Comparison of ENCODE assay signal across 8 cellular contexts in genomic region chr2:178804791-178805190, GRCh38. TPM values are rescaled to one million over a fixed set of nuclear protein-coding genes. Genes with fewer than 3 reads are reported as not detected.
DNase-seq lines count a peak whose midpoint lies in the region; ATAC-seq and TF ChIP-seq lines count a peak whose summit lies in the region.

No MANE protein-coding gene starts in this region.

- intact Hi-C loops in PC-3 (cut with micrococcal nuclease) = no loop called here
- intact Hi-C loops in heart right ventricle (cut with DNase I) = loop anchor here in 4 of 10 donors (2.0 to 10.0 kb wide), 3 partner anchors 58 to 60 kb away; no protein-coding TSS in a partner anchor
- intact Hi-C loops in lower leg skin (cut with DNase I; ENCODE audit: low total_unique reads) = no loop called here

- H3K27me3 ChIP-seq in PC-3 (ENCODE audit: low read length) = no peaks in the 10 kb centered on the region
- H3K27me3 ChIP-seq in heart right ventricle = no peaks in the 10 kb centered on the region

- POLR2A ChIA-PET in PC-3 (lab: Charles Lee; ENCODE audit: unreplicated experiment) = no interaction called here

- no peak overlapping the region for H3K4me2 ChIP-seq in PC-3 (ENCODE audit: low read length)

- no peak for TF ChIP-seq POLR2A in lower leg skin (IDR thresholded peaks at IDR 0.05)

- 53 to 64% methylated on average over 3 of the region's 3 CpGs for whole genome bisulfite sequencing in heart right ventricle, 2 donors
- 49 to 70% methylated on average over 3 of the region's 3 CpGs for WGBS in lower leg skin, 2 donors

- H3K9ac ChIP-seq in PC-3 (ENCODE audit: low read length) = no peak overlapping the region

- ATAC-seq in HG02678 (IDR thresholded peaks at IDR 0.05; ENCODE audit: unreplicated experiment) (peak; percentile 78), PC-3 (no peak), heart right ventricle (peak in 4 of 8 donors; percentile 2 to 21 (median 8)), HG03469 (IDR thresholded peaks at IDR 0.05; ENCODE audit: unreplicated experiment) (no peak), omental fat pad (ENCODE audit: low FRiP score) (no peak), GM21825 (IDR thresholded peaks at IDR 0.05; ENCODE audit: unreplicated experiment) (no peak)

- peak; percentile 53 for DNase-seq in PC-3
- DNase-seq in heart right ventricle = no peak
- DNase-seq in lower leg skin (ENCODE audit: low spot score in 2 of 2) = no peak
- DNase-seq in omental fat pad (ENCODE audit: low spot score) = no peak

- H3K9me3 ChIP-seq in PC-3 (ENCODE audit: low read length) (no peaks in the 10 kb centered on the region), heart right ventricle (no peaks in the 10 kb centered on the region)

- no peak overlapping the region for H3K4me3 ChIP-seq in PC-3 (ENCODE audit: low read length)
- peak overlapping the region; percentile 14 to 62 (median 46) for H3K4me3 ChIP-seq in heart right ventricle
- H3K4me3 ChIP-seq in lower leg skin (ENCODE audit: low read depth, poor library complexity, severe bottlenecking) = no peak overlapping the region

- H3K36me3 ChIP-seq in PC-3 (ENCODE audit: low read depth, low read length) = no peaks in the 10 kb centered on the region
- H3K36me3 ChIP-seq in heart right ventricle = peaks cover 0 to 49% (median 12%) of the 10 kb centered on the region in 9 donors

- TF ChIP-seq CTCF in GM12872 (IDR thresholded peaks at IDR 0.05; ENCODE audit: insufficient read depth, low read depth, low read length) (peak; percentile 68), PC-3 (conservative IDR thresholded peaks at IDR 0.05; ENCODE audit: low read depth, low read length) (peak; percentile 72), heart right ventricle (IDR thresholded peaks at IDR 0.05) (peak; percentile 25 to 63 (median 54)), lower leg skin (IDR thresholded peaks at IDR 0.05) (no peak), omental fat pad (IDR thresholded peaks at IDR 0.05) (no peak)

- no peak overlapping the region for H2AFZ ChIP-seq in PC-3 (ENCODE audit: low read length)

- no peak overlapping the region for H3K27ac ChIP-seq in PC-3 (ENCODE audit: low read length)
- peak overlapping the region in 9 of 10 donors; percentile 41 to 95 (median 90) for H3K27ac ChIP-seq in heart right ventricle

- H3K9me2 ChIP-seq in PC-3 (replicated peaks; ENCODE audit: low read length) = no peaks in the 10 kb centered on the region

- H3F3A ChIP-seq in PC-3 (ENCODE audit: low read length, unreplicated experiment) = no peaks in the 10 kb centered on the region

- no peaks in the 10 kb centered on the region for H3K79me2 ChIP-seq in PC-3 (ENCODE audit: low read length)

- H4K20me1 ChIP-seq in PC-3 (ENCODE audit: low read length) = no peaks in the 10 kb centered on the region

- CTCF ChIA-PET in PC-3 (lab: Charles Lee) = no interaction called here

- H3K4me1 ChIP-seq in PC-3 (ENCODE audit: insufficient read depth, low read length) (no peaks in the 10 kb centered on the region), heart right ventricle (peaks cover 0 to 4% (median 0%) of the 10 kb centered on the region in 9 donors)

- no TSS peak for BruUV-seq in PC-3 (replicated peaks; lab: Mats Ljungman, UMichigan)

RNA-seq across cellular contexts. Expression of gene TTN, which starts 2.4 kb away (rescaled TPM):
- total RNA-seq in PC-3 (2014; rRNA removed) (0.52 and 1.1 TPM in 2 replicates), heart right ventricle (1,000 to 10,000 TPM; 2,633 to 4,921 (median 3,995) TPM), lower leg skin (1 to 10 TPM in 1 of 4 donors, under 1 TPM in 3; 0.25 to 2.4 (median 0.74) TPM), omental fat pad (10 to 100 TPM; 13.2 to 37.7 (median 22.7) TPM)
- 100 to 1,000 TPM in 1 of 2 donors, 10 to 100 TPM in 1; 65.7 to 862 TPM for polyA plus RNA-seq in heart right ventricle

Comparison
In these comparisons a context has a peak if more than half of its experiments do, and no peak if none do; other contexts are left out.
1. CTCF ChIP-seq: peak in GM12872 (single experiment), PC-3 (single experiment) and heart right ventricle (9 of 9); none in lower leg skin (0 of 3) and omental fat pad (0 of 3).
2. H3K4me3 ChIP-seq: peak in heart right ventricle (10 of 10); none in PC-3 (single experiment) and lower leg skin (single experiment).
3. RNA of gene TTN, which starts 2.4 kb away (total RNA-seq): 2,633 to 4,921 TPM in heart right ventricle; 13.2 to 37.7 TPM in omental fat pad, 0.52 to 1.1 TPM in PC-3 and 0.25 to 2.4 TPM in lower leg skin; every median in the first group is over 10 times any median in the second.